8 cellular contexts compared by ENCODE assay signal in the genomic region with DNA sequence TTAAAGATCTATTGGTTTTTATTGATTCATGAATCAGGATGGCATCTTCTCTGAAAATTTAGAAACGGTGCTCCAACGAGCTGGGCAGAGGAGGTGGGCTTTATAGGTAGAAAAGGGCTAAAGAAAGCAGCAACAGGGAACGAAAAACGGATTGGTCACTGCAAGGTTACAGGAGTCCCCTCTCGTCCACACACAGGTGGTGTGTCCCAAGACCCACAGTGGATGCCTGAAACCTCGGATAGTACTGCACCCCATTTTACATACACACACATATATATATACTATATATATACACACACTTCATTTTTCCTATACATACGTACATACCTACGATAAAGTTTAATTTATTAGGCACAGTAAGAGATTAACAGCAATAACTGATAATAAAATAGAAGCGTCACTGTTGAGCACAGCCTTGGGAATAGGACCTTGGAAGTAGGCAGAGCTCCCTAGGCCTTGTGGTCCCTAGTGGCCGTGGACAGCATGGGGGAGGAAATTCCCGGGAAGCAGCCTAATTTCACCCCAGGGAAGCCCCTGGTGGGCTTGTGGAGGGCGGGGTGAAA. TPM values are rescaled to one million over a fixed set of nuclear protein-coding genes. Genes with fewer than 3 reads are reported as not detected.
DNase-seq lines count a peak whose midpoint lies in the region; ATAC-seq and TF ChIP-seq lines count a peak whose summit lies in the region.

No MANE protein-coding gene starts in this region.

- no peak for ATAC-seq in omental fat pad (ENCODE audit: low FRiP score)

- peak overlapping the region; percentile 35; the same call in 1 of the 2 replicates for H3K4me2 ChIP-seq in SK-N-SH

- H2AFZ ChIP-seq in SK-N-SH (ENCODE audit: low read depth): peak overlapping the region; percentile 74

- H3K9me2 ChIP-seq in SK-N-SH: no peaks in the 10 kb centered on the region

- no peak for TF ChIP-seq EP300 in SK-N-SH (IDR thresholded peaks at IDR 0.05; ENCODE audit: borderline replicate concordance in 1 of 2, low read depth in 1 of 2, low read length in 1 of 2)

- peak overlapping the region; percentile 82 for H3K9ac ChIP-seq in ES-I3 (ENCODE audit: low read depth, low read length)
- H3K9ac ChIP-seq in SK-N-SH: no peak overlapping the region

- DNase-seq in SK-N-SH (no peak), fibroblast of the aortic adventitia (ENCODE audit: low read depth) (no peak), prostate gland (ENCODE audit: low spot score) (no peak), NCI-H345 treated with DMSO at 0.1 percent for 48 hours (lab: John Stamatoyannopoulos, UW; ENCODE audit: unreplicated experiment) (no peak), OCI-M2 (lab: John Stamatoyannopoulos, UW; ENCODE audit: unreplicated experiment) (no peak), omental fat pad (ENCODE audit: low spot score) (no peak)
- DNase-seq in stimulated activated CD4-positive, alpha-beta T cell treated with anti-CD3 and anti-CD28 coated beads, Interleukin-4, amount 100 ng/mL, for 1 hour: no peak

- intact Hi-C loops in prostate gland (cut with DNase I): loop anchor here (5.0 kb wide), 1 partner anchor 89 kb away; no protein-coding TSS in a partner anchor

- H3K79me2 ChIP-seq in SK-N-SH (ENCODE audit: insufficient read depth): peaks cover 30% of the 10 kb centered on the region

- H4K20me1 ChIP-seq in SK-N-SH (ENCODE audit: insufficient read depth): no peaks in the 10 kb centered on the region

- TF ChIP-seq POLR2A in prostate gland (IDR thresholded peaks at IDR 0.05): no peak

- no peaks in the 10 kb centered on the region for H3K27me3 ChIP-seq in SK-N-SH (ENCODE audit: insufficient read depth)
- no peaks in the 10 kb centered on the region for H3K27me3 ChIP-seq in prostate gland (replicated peaks; ENCODE audit: insufficient read depth)

- WGBS in SK-N-SH (ENCODE audit: low lambda C conversion rate): 76% methylated on average over 12 of the region's 12 CpGs
- 55% methylated on average over 12 of the region's 12 CpGs for WGBS in prostate gland

- H3K36me3 ChIP-seq in ES-I3 (ENCODE audit: insufficient read depth, low read length) (no peaks in the 10 kb centered on the region), SK-N-SH (replicated peaks in 1 of 2; ENCODE audit: control insufficient read depth in 1 of 2, insufficient read depth in 2 of 2, low read length in 1 of 2) (peaks cover 11 to 12% of the 10 kb centered on the region in 2 experiments), prostate gland (peaks cover 0 to 3% of the 10 kb centered on the region in 2 donors)

- H3K4me3 ChIP-seq in SK-N-SH (ENCODE audit: low read depth in 2 of 2, low read length in 1 of 2) (peak overlapping the region in 1 of 2 experiments; percentile 81; a peak in 2 of 4 replicates), fibroblast of the aortic adventitia (ENCODE audit: low read depth, low read length) (peak overlapping the region; percentile 49), prostate gland (peak overlapping the region in 1 of 2 donors; percentile 81)

- H3K4me1 ChIP-seq in ES-I3 (ENCODE audit: insufficient read depth, low read length) (no peaks in the 10 kb centered on the region), SK-N-SH (ENCODE audit: control insufficient read depth in 1 of 2, insufficient read depth in 2 of 2, low read depth in 1 of 2, low read length in 1 of 2) (peaks cover 8 to 13% of the 10 kb centered on the region in 2 experiments), prostate gland (replicated peaks) (peaks cover 7% of the 10 kb centered on the region)

- POLR2A ChIA-PET in SK-N-SH (lab: Yijun Ruan, JAX): interaction anchor here (0.7 to 1.4 kb wide), 5 partner anchors 15 to 255 kb away, joined by 3 read pairs; no protein-coding TSS in a partner anchor

- CTCF ChIA-PET in SK-N-SH (lab: Yijun Ruan, JAX): interaction anchor here (0.6 to 6.2 kb wide), 8 partner anchors 9 to 96 kb away, joined by 3 to 84 read pairs (median 7); no protein-coding TSS in a partner anchor

- H3K27ac ChIP-seq in SK-N-SH (ENCODE audit: low read depth in 2 of 2, low read length in 1 of 2) (peak overlapping the region in 1 of 2 experiments; percentile 24; a peak in 1 of 4 replicates), prostate gland (peak overlapping the region; percentile 42 to 80)

- no peak for TF ChIP-seq RAD21 in SK-N-SH (IDR thresholded peaks at IDR 0.05; ENCODE audit: low read length)

- H3K9me3 ChIP-seq in ES-I3 (ENCODE audit: control insufficient read depth, insufficient read depth, low read length) (peaks cover 3% of the 10 kb centered on the region; the same call in 1 of the 2 replicates), SK-N-SH (no peaks in the 10 kb centered on the region), prostate gland (no peaks in the 10 kb centered on the region)

- peaks cover 16% of the 10 kb centered on the region for H3F3A ChIP-seq in SK-N-SH (replicated peaks; ENCODE audit: insufficient read depth)

- TF ChIP-seq CTCF in SK-N-SH (IDR thresholded peaks at IDR 0.05) (peak; percentile 32), fibroblast of the aortic adventitia (IDR thresholded peaks at IDR 0.05; ENCODE audit: insufficient read depth, low read length) (peak; percentile 21), prostate gland (IDR thresholded peaks at IDR 0.05) (no peak), omental fat pad (IDR thresholded peaks at IDR 0.05) (no peak)

TF ChIP-seq in SK-N-SH, 30 proteins besides CTCF, POLR2A, EP300 and RAD21:
- TF ChIP-seq RFX5 (IDR thresholded peaks at IDR 0.05; ENCODE audit: low read length) (no peak), ELF1 (IDR thresholded peaks at IDR 0.05) (no peak), TAF1 (IDR thresholded peaks at IDR 0.05; ENCODE audit: borderline replicate concordance, low read depth, low read length) (no peak), RCOR1 (IDR thresholded peaks at IDR 0.05; ENCODE audit: low read length) (no peak), GABPA (IDR thresholded peaks at IDR 0.05; ENCODE audit: low read depth) (no peak), SIN3A (IDR thresholded peaks at IDR 0.05; ENCODE audit: borderline replicate concordance, low read depth, low read length) (no peak), RXRA (IDR thresholded peaks at IDR 0.05; ENCODE audit: borderline replicate concordance, low read depth) (no peak), MXI1 (IDR thresholded peaks at IDR 0.05; ENCODE audit: low read depth, low read length) (no peak), USF1 (IDR thresholded peaks at IDR 0.05; ENCODE audit: borderline replicate concordance, low read depth) (no peak), MEF2A (IDR thresholded peaks at IDR 0.05; ENCODE audit: borderline replicate concordance, low read depth) (no peak), CHD2 (IDR thresholded peaks at IDR 0.05; ENCODE audit: low read length, partially characterized antibody) (no peak), TCF12 (IDR thresholded peaks at IDR 0.05) (no peak)
- TF ChIP-seq, protein P1, sequence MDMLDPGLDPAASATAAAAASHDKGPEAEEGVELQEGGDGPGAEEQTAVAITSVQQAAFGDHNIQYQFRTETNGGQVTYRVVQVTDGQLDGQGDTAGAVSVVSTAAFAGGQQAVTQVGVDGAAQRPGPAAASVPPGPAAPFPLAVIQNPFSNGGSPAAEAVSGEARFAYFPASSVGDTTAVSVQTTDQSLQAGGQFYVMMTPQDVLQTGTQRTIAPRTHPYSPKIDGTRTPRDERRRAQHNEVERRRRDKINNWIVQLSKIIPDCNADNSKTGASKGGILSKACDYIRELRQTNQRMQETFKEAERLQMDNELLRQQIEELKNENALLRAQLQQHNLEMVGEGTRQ (IDR thresholded peaks at IDR 0.05; ENCODE audit: borderline replicate concordance, low read depth, low read length): no peak
- TF ChIP-seq, protein P2, sequence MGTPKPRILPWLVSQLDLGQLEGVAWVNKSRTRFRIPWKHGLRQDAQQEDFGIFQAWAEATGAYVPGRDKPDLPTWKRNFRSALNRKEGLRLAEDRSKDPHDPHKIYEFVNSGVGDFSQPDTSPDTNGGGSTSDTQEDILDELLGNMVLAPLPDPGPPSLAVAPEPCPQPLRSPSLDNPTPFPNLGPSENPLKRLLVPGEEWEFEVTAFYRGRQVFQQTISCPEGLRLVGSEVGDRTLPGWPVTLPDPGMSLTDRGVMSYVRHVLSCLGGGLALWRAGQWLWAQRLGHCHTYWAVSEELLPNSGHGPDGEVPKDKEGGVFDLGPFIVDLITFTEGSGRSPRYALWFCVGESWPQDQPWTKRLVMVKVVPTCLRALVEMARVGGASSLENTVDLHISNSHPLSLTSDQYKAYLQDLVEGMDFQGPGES (IDR thresholded peaks at IDR 0.05; ENCODE audit: low read depth, low read length): no peak

RNA-seq across cellular contexts. Expression of gene NUB1, which starts 0.7 kb away (rescaled TPM):
- polyA plus RNA-seq in SK-N-SH (2012; rRNA removed): 54.0 and 56.6 TPM in 2 replicates
- 57.7 and 66.5 TPM in 2 replicates for polyA plus RNA-seq in SK-N-SH (2012; cell fraction: cytosol; rRNA removed)
- polyA plus RNA-seq in SK-N-SH (2012; cell fraction: nucleus; rRNA removed): 47.8 and 62.1 TPM in 2 replicates
- total RNA-seq in fibroblast of the aortic adventitia (ENCODE audit: low replicate concordance) (46.5 and 193 TPM in 2 replicates), prostate gland (10 to 100 TPM; 46.4 to 53.7 TPM), omental fat pad (10 to 100 TPM; 48.6 to 76.4 (median 56.0) TPM)

Comparison
In these comparisons a context has a peak if more than half of its experiments do, and no peak if none do; other contexts are left out.
1. CTCF ChIP-seq: peak in SK-N-SH (single experiment) and fibroblast of the aortic adventitia (single experiment); none in prostate gland (0 of 4) and omental fat pad (0 of 3).